ENCODE assay signal across 3 cellular contexts in the genomic region with DNA sequence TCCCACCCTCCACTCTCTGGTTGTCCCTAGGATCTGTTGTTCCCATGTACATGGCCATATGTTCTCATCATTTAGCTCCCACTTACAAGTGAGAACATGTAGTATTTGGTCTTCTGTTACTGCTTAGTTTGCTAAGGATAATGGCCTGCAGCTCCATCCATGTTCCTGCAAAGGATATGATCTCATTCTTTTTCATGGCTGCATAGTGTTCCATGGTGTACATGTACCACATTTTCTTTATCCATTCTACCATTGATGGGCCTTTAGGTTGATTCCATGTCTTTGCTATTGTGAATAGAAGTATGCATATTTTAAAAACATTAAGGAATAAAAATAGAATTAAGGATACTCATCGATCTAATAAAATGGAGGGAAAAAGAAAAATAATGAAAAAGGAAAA.
TF ChIP-seq lines count a peak whose summit lies in the region.

No MANE protein-coding gene starts in this region.

TF ChIP-seq in SK-N-SH treated with all-trans-retinoic acid at 6 μM for 48 hours, 23 proteins besides CTCF, POLR2A, EP300 and RAD21 (continued from another document):
- TF ChIP-seq PATZ1 (CRISPR knock-in tag; IDR thresholded peaks at IDR 0.05; ENCODE audit: borderline replicate concordance), result no peak

TF ChIP-seq in SK-N-SH, 30 proteins besides CTCF, POLR2A, EP300 and RAD21 (continued from another document):
- TF ChIP-seq, protein P1, sequence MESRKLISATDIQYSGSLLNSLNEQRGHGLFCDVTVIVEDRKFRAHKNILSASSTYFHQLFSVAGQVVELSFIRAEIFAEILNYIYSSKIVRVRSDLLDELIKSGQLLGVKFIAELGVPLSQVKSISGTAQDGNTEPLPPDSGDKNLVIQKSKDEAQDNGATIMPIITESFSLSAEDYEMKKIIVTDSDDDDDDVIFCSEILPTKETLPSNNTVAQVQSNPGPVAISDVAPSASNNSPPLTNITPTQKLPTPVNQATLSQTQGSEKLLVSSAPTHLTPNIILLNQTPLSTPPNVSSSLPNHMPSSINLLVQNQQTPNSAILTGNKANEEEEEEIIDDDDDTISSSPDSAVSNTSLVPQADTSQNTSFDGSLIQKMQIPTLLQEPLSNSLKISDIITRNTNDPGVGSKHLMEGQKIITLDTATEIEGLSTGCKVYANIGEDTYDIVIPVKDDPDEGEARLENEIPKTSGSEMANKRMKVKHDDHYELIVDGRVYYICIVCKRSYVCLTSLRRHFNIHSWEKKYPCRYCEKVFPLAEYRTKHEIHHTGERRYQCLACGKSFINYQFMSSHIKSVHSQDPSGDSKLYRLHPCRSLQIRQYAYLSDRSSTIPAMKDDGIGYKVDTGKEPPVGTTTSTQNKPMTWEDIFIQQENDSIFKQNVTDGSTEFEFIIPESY (IDR thresholded peaks at IDR 0.05; ENCODE audit: borderline replicate concordance, low read depth), result no peak
- TF ChIP-seq NFIC (IDR thresholded peaks at IDR 0.05; ENCODE audit: borderline replicate concordance), result no peak

TF ChIP-seq in K562, 482 proteins besides CTCF, POLR2A, EP300 and RAD21 (continued from another document and continues in another):
- TF ChIP-seq BCLAF1 (IDR thresholded peaks at IDR 0.05; ENCODE audit: borderline replicate concordance in 1 of 2, control insufficient read depth in 1 of 2, low read depth in 2 of 2, low read length in 1 of 2) (no peak), ZBED1 (IDR thresholded peaks at IDR 0.05) (no peak), HDAC8 (tag; IDR thresholded peaks at IDR 0.05) (no peak), RBM25 (IDR thresholded peaks at IDR 0.05; ENCODE audit: low read depth, low read length, severe bottlenecking) (peak; percentile 78), RBM15 (IDR thresholded peaks at IDR 0.05; ENCODE audit: insufficient read depth, low read length) (no peak), FOXP1 (CRISPR knock-in tag; IDR thresholded peaks at IDR 0.05) (no peak), CHAMP1 (IDR thresholded peaks at IDR 0.05) (no peak), ZNF146 (CRISPR knock-in tag; IDR thresholded peaks at IDR 0.05; ENCODE audit: unreplicated experiment) (peak; percentile 96), ZNF280A (IDR thresholded peaks at IDR 0.05; ENCODE audit: low read depth, partially characterized antibody) (no peak), U2AF1 (optimal IDR thresholded peaks at IDR 0.05; ENCODE audit: low read depth, low read length) (no peak), BRF1 (IDR thresholded peaks at IDR 0.05; ENCODE audit: borderline replicate concordance, extremely low read depth, insufficient read length) (no peak), BCOR (IDR thresholded peaks at IDR 0.05) (0 out of 2 replicates have a peak, but pooled peaks have one; percentile 38), PCBP2 (IDR thresholded peaks at IDR 0.05; ENCODE audit: low read depth, low read length, poor library complexity, severe bottlenecking) (no peak), ATF2 (CRISPR knock-in tag; IDR thresholded peaks at IDR 0.05) (no peak), THRAP3 (IDR thresholded peaks at IDR 0.05; ENCODE audit: borderline replicate concordance) (no peak), NFYB (IDR thresholded peaks at IDR 0.05; ENCODE audit: extremely low read depth, insufficient read length) (no peak), ZNF696 (CRISPR knock-in tag; conservative IDR thresholded peaks at IDR 0.05) (no peak), RCOR1 (IDR thresholded peaks at IDR 0.05; ENCODE audit: borderline replicate concordance in 1 of 2, low read depth in 2 of 2, low read length in 2 of 2) (no peak), ZBTB40 (IDR thresholded peaks at IDR 0.05) (no peak), ZBTB40 (CRISPR knock-in tag; IDR thresholded peaks at IDR 0.05) (no peak), ZNF592 (IDR thresholded peaks at IDR 0.05) (no peak), EGR1 (conservative IDR thresholded peaks at IDR 0.05) (no peak), MCM2 (IDR thresholded peaks at IDR 0.05; ENCODE audit: low read depth) (no peak)
- TF ChIP-seq, protein P2, sequence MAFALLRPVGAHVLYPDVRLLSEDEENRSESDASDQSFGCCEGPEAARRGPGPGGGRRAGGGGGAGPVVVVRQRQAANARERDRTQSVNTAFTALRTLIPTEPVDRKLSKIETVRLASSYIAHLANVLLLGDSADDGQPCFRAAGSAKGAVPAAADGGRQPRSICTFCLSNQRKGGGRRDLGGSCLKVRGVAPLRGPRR (CRISPR knock-in tag; IDR thresholded peaks at IDR 0.05), result no peak
